In the genomic region with DNA sequence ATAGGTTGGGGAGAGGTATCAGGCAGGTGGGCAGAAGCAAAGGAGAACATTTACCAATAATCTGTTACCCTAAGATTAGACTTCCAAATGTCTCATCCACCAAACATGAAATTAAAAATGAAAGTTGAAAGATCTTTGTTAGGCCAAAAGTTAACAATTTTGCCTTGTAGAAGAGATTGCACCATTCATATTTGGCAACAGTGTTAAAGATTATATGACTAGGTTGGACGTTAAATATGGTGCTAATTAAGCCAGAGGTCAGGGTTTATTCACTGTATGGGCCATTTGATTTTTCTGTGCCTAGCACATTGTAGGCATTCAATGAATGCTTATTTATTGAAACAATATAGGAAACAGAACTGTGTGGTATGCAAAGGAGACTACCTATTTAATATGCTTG, we compare ENCODE assay signal across 25 cellular contexts.
DNase-seq lines count a peak whose midpoint lies in the region; TF ChIP-seq lines count a peak whose summit lies in the region.
"Had no signal": no experiment of that assay in that cellular context is flagged by ENCODE, and none has a peak within 500 bp of the region (broad histone marks: within the 10 kb centered on the region; RNA-seq: fewer than 3 reads in every experiment).

No MANE protein-coding gene starts in this region.

- H3K4me1 ChIP-seq in OCI-LY7 (ENCODE audit: insufficient read depth, low read length, poor library complexity, severe bottlenecking) (no peaks in the 10 kb centered on the region), osteoblast (ENCODE audit: insufficient read depth, low read length) (peaks cover 19% of the 10 kb centered on the region), thyroid gland (peaks cover 9 to 14% of the 10 kb centered on the region in 2 donors)
- H3K4me1 ChIP-seq: psoas muscle had no signal

- 63 to 73% methylated on average over 1 of the region's 1 CpG for WGBS in thyroid gland, 2 donors

- intact Hi-C loops in OCI-LY7 (cut with micrococcal nuclease; ENCODE audit: unreplicated experiment) = no loop called here
- intact Hi-C loops in thyroid gland (cut with DNase I) = no loop called here

- no peaks in the 10 kb centered on the region for H3K79me2 ChIP-seq in OCI-LY7 (ENCODE audit: insufficient read depth, low read depth, low read length)
- H3K79me2 ChIP-seq in osteoblast (ENCODE audit: insufficient read depth, low read length) = no peaks in the 10 kb centered on the region

- DNase-seq in OCI-LY7 (ENCODE audit: low spot score) (no peak), fibroblast of gingiva (ENCODE audit: low read depth) (peak; percentile 58), osteoblast (ENCODE audit: insufficient read length, low spot score, missing footprints) (no peak), thyroid gland (no peak), SHP77 (lab: John Stamatoyannopoulos, UW) (no peak), activated gamma-delta T cell treated with Interleukin-2 at 50 U/mL for 16 hours (no peak), SHP77 treated with DMSO at 0.1 percent for 48 hours (lab: John Stamatoyannopoulos, UW) (no peak)
- no peak for DNase-seq in stimulated activated CD4-positive, alpha-beta T cell treated with anti-CD3 and anti-CD28 coated beads, Interleukin-12 subunit alpha, Interleukin-12 subunit beta, amount 100 ng/mL, for 4 hours
- DNase-seq: activated CD4-positive, alpha-beta T cell treated with anti-CD3 and anti-CD28 coated beads, Interleukin-2, amount 50 U/mL, for 48 hours; activated CD4-positive, CD25-positive, alpha-beta regulatory T cell treated with anti-CD3 and anti-CD28 coated beads, Interleukin-2, amount 50 U/mL, for 72 hours; amygdala; CD4-positive, alpha-beta memory T cell; effector CD4-positive, alpha-beta T cell; GOT3; head of caudate nucleus; HFFc6; kidney; midbrain; naive B cell; NCI-H1436 treated with DMSO at 0.1 percent for 48 hours; NCI-H82; stimulated activated naive B cell treated with anti-CD40 and anti-IgM and Interleukin-4, amounts not matched to agents 10 μg/mL and 1 μg/mL and 100 μg/mL, for 72 hours had no signal

- 0 out of 2 replicates have a peak overlapping the region, but pooled peaks have one; percentile 4 for H2AFZ ChIP-seq in OCI-LY7 (ENCODE audit: low read length)
- no peak overlapping the region for H2AFZ ChIP-seq in osteoblast (ENCODE audit: low read length)

- H3K9me3 ChIP-seq in OCI-LY7 (ENCODE audit: low read length) (no peaks in the 10 kb centered on the region), osteoblast (ENCODE audit: low read depth, low read length) (no peaks in the 10 kb centered on the region), thyroid gland (no peaks in the 10 kb centered on the region)
- H3K9me3 ChIP-seq: psoas muscle had no signal

- no TSS peak for BruUV-seq in OCI-LY7 (replicated peaks; lab: Mats Ljungman, UMichigan)

- H3K4me3 ChIP-seq in OCI-LY7 (ENCODE audit: low read depth, low read length, poor library complexity, severe bottlenecking) (no peak overlapping the region), osteoblast (ENCODE audit: insufficient read depth, low read length) (no peak overlapping the region), thyroid gland (replicated peaks in 1 of 3) (no peak overlapping the region)
- H3K4me3 ChIP-seq: psoas muscle, SK-N-MC, skin epidermis had no signal

- POLR2A ChIA-PET in OCI-LY7 (lab: Charles Lee) = interaction anchor here (1.1 to 1.6 kb wide), 2 partner anchors 13 to 71 kb away, joined by 3 to 4 read pairs; no protein-coding TSS in a partner anchor

- TF ChIP-seq POLR2A in thyroid gland (IDR thresholded peaks at IDR 0.05) = no peak

- TF ChIP-seq CTCF in OCI-LY7 (conservative IDR thresholded peaks at IDR 0.05; ENCODE audit: low read length) (no peak), osteoblast (IDR thresholded peaks at IDR 0.05; ENCODE audit: extremely low read depth, low read depth, low read length) (no peak), thyroid gland (IDR thresholded peaks at IDR 0.05) (no peak)

- no peaks in the 10 kb centered on the region for H3K9me2 ChIP-seq in OCI-LY7 (ENCODE audit: insufficient read depth, low read length)

- H3K4me2 ChIP-seq in OCI-LY7 (ENCODE audit: low read length) (no peak overlapping the region), osteoblast (ENCODE audit: insufficient read depth, low read length) (no peak overlapping the region)

- H3K27ac ChIP-seq in OCI-LY7 (ENCODE audit: low read depth, low read length, poor library complexity, severe bottlenecking) = no peak overlapping the region
- peak overlapping the region; percentile 9 for H3K27ac ChIP-seq in osteoblast (ENCODE audit: low read depth, low read length)
- H3K27ac ChIP-seq in thyroid gland = peak overlapping the region in 2 of 3 donors; percentile 39 to 57
- H3K27ac ChIP-seq: SK-N-MC had no signal

- no peaks in the 10 kb centered on the region for H3K36me3 ChIP-seq in OCI-LY7 (ENCODE audit: insufficient read depth, low read length)
- no peaks in the 10 kb centered on the region for H3K36me3 ChIP-seq in osteoblast (ENCODE audit: insufficient read depth, low read length)
- H3K36me3 ChIP-seq in thyroid gland = no peaks in the 10 kb centered on the region

- H4K20me1 ChIP-seq in OCI-LY7 (ENCODE audit: insufficient read depth, low read length) = no peaks in the 10 kb centered on the region
- H4K20me1 ChIP-seq in osteoblast (ENCODE audit: insufficient read depth, low read length) = no peaks in the 10 kb centered on the region

- no peaks in the 10 kb centered on the region for H3K27me3 ChIP-seq in osteoblast (ENCODE audit: insufficient read depth, low read length)
- H3K27me3 ChIP-seq in thyroid gland = no peaks in the 10 kb centered on the region

- CTCF ChIA-PET in OCI-LY7 (lab: Charles Lee; ENCODE audit: unreplicated experiment) = no interaction called here
